14 cellular contexts compared by ENCODE assay signal in genomic region chr4:183173580-183174526, GRCh38.
DNase-seq lines count a peak whose midpoint lies in the region; ATAC-seq, FAIRE-seq and TF ChIP-seq lines count a peak whose summit lies in the region.
"Had no signal": no experiment of that assay in that cellular context is flagged by ENCODE, and none has a peak within 500 bp of the region (broad histone marks: within the 10 kb centered on the region; RNA-seq: fewer than 3 reads in every experiment).

No MANE protein-coding gene starts in this region.

- H3K9ac ChIP-seq in H9 (ENCODE audit: extremely low read depth, insufficient read length, low read length) (no peak overlapping the region), astrocyte (ENCODE audit: low read length) (peak overlapping the region; percentile 50)

- H2BK5ac ChIP-seq in H9 (ENCODE audit: insufficient read length, low read length), result no peak overlapping the region

- H4K91ac ChIP-seq in H9 (ENCODE audit: insufficient read length, low read depth, low read length), result no peak overlapping the region

- FAIRE-seq in astrocyte (lab: Jason Lieb, UNC), result peak; percentile 78
- FAIRE-seq: colon had no signal

- no CpG with 5 or more reads among the region's 13 CpGs for WGBS in H9 (ENCODE audit: extremely low coverage, insufficient read length, low lambda C conversion rate)
- WGBS in right cardiac atrium, result 50% methylated on average over 13 of the region's 13 CpGs

- no peak overlapping the region for H3K27ac ChIP-seq in H9 (ENCODE audit: insufficient read length, low read depth, low read length)
- H3K27ac ChIP-seq in astrocyte (ENCODE audit: low read depth, low read length), result peak overlapping the region; percentile 32
- H3K27ac ChIP-seq in right cardiac atrium (ENCODE audit: low read length), result peak overlapping the region; percentile 26
- H3K27ac ChIP-seq: sigmoid colon, suprapubic skin had no signal

- peak overlapping the region; percentile 12 for H3K4me3 ChIP-seq in astrocyte (ENCODE audit: insufficient read depth, low read depth, low read length)
- no peak overlapping the region for H3K4me3 ChIP-seq in right cardiac atrium (ENCODE audit: low read length)
- H3K4me3 ChIP-seq: sigmoid colon, suprapubic skin had no signal

- H3K27me3 ChIP-seq in H9 (ENCODE audit: insufficient read depth, low read length) (no peaks in the 10 kb centered on the region), astrocyte (ENCODE audit: insufficient read depth, low read length) (no peaks in the 10 kb centered on the region), right cardiac atrium (ENCODE audit: control insufficient read depth, insufficient read depth) (no peaks in the 10 kb centered on the region)
- H3K27me3 ChIP-seq: sigmoid colon, suprapubic skin had no signal

- no peak overlapping the region for H3K4me2 ChIP-seq in H9 (ENCODE audit: insufficient read depth, insufficient read length, low read length)
- H3K4me2 ChIP-seq in astrocyte (ENCODE audit: low read length), result peak overlapping the region; percentile 78

- H3K4me1 Mint-ChIP-seq in H9, result peaks cover 68 to 70% of the 10 kb centered on the region in 2 experiments
- H3K4me1 Mint-ChIP-seq in astrocyte (ENCODE audit: low read depth, unreplicated experiment), result peaks cover 37% of the 10 kb centered on the region

- H2BK120ac ChIP-seq in H9 (ENCODE audit: low read depth, low read length, poor library complexity, severe bottlenecking), result no peak overlapping the region

- no peak overlapping the region for H4K8ac ChIP-seq in H9 (replicated peaks; ENCODE audit: insufficient read length, low read depth, low read length)

- no peaks in the 10 kb centered on the region; a peak in 2 of 5 replicates for H3K9me3 Mint-ChIP-seq in H9
- H3K9me3 Mint-ChIP-seq in astrocyte (ENCODE audit: unreplicated experiment), result no peaks in the 10 kb centered on the region
- H3K9me3 Mint-ChIP-seq: T-helper 1 cell treated with Interleukin-12 subunit alpha and Interleukin-12 subunit beta and Interleukin-4 antibody, amounts not matched to agents 30 μg/mL and 1 μg/mL, for 36 hours had no signal

- no peak overlapping the region for H3K56ac ChIP-seq in H9 (ENCODE audit: insufficient read length, low read depth, low read length)

- H2BK20ac ChIP-seq in H9 (ENCODE audit: low read depth, low read length, poor library complexity, severe bottlenecking), result no peak overlapping the region

- H3K27ac Mint-ChIP-seq in H9 (peak overlapping the region; percentile 62 to 97 (median 86)), astrocyte (ENCODE audit: unreplicated experiment) (peak overlapping the region; percentile 54)
- H3K27ac Mint-ChIP-seq: T-helper 1 cell treated with Interleukin-12 subunit alpha and Interleukin-12 subunit beta and Interleukin-4 antibody, amounts not matched to agents 30 μg/mL and 1 μg/mL, for 36 hours had no signal

- no peak overlapping the region for H2BK15ac ChIP-seq in H9 (ENCODE audit: low read depth, low read length)

- H3K4me1 ChIP-seq in H9 (ENCODE audit: insufficient read depth, low read length) (peaks cover 14% of the 10 kb centered on the region; the same call in 1 of the 2 replicates), astrocyte (ENCODE audit: insufficient read depth, low read length) (peaks cover 41% of the 10 kb centered on the region), right cardiac atrium (ENCODE audit: control insufficient read depth, insufficient read depth, low read length) (peaks cover 11% of the 10 kb centered on the region)

- H3K4ac ChIP-seq in H9 (ENCODE audit: low read depth, low read length), result no peak overlapping the region

- H3K36me3 Mint-ChIP-seq in H9 (ENCODE audit: insufficient read depth in 1 of 3, low read depth in 3 of 3) (0 out of 7 replicates have a peak, but pooled peaks cover 0 to 2% (median 0%) of the 10 kb centered on the region in 3 experiments), astrocyte (ENCODE audit: low read depth, unreplicated experiment) (peaks cover 2% of the 10 kb centered on the region)

- no peaks in the 10 kb centered on the region for H4K20me1 ChIP-seq in H9 (ENCODE audit: control insufficient read depth, insufficient read depth, insufficient read length)
- peaks cover 47% of the 10 kb centered on the region for H4K20me1 ChIP-seq in astrocyte (ENCODE audit: insufficient read depth, low read length)

- H2BK12ac ChIP-seq in H9 (ENCODE audit: insufficient read length, low read depth, low read length), result no peak overlapping the region

- intact Hi-C loops in right cardiac atrium (cut with DNase I), result no loop called here

- H3K4me3 Mint-ChIP-seq in H9 (peak overlapping the region; percentile 13 to 30; a peak in 3 of 5 replicates), astrocyte (ENCODE audit: unreplicated experiment) (peak overlapping the region; percentile 12)
- H3K4me3 Mint-ChIP-seq: T-helper 1 cell treated with Interleukin-12 subunit alpha and Interleukin-12 subunit beta and Interleukin-4 antibody, amounts not matched to agents 30 μg/mL and 1 μg/mL, for 36 hours had no signal

- peaks cover 9% of the 10 kb centered on the region for H3K79me1 ChIP-seq in H9 (ENCODE audit: insufficient read depth, low read depth, low read length, poor library complexity, severe bottlenecking)

- H2AFZ ChIP-seq in H9 (ENCODE audit: low read length) (no peak overlapping the region), astrocyte (ENCODE audit: low read depth, low read length) (no peak overlapping the region)

- no peaks in the 10 kb centered on the region for H3K36me3 ChIP-seq in astrocyte (ENCODE audit: insufficient read depth, low read length)
- H3K36me3 ChIP-seq: sigmoid colon, suprapubic skin had no signal

- peak; percentile 42 to 55 for ATAC-seq in right cardiac atrium
- no peak for ATAC-seq in HG02571 (IDR thresholded peaks at IDR 0.05; ENCODE audit: unreplicated experiment)
- ATAC-seq in GM19395 (IDR thresholded peaks at IDR 0.05; ENCODE audit: unreplicated experiment), result no peak

- no peak overlapping the region for H3K23ac ChIP-seq in H9 (ENCODE audit: insufficient read length, low read depth, low read length)

- no peak overlapping the region for H3K18ac ChIP-seq in H9 (ENCODE audit: insufficient read length, low read depth, low read length)

- H3T11ph ChIP-seq in H9 (ENCODE audit: low read length), result no peak overlapping the region

- DNase-seq in H9 (peak; percentile 52), astrocyte (ENCODE audit: low read depth) (peak; percentile 68), right cardiac atrium (no peak), renal cortical epithelial cell (ENCODE audit: low read depth) (peak; percentile 64), HuH-7.5 (ENCODE audit: low spot score) (no peak)
- DNase-seq in stimulated activated naive CD4-positive, alpha-beta T cell treated with Interleukin-2 at 50 U/mL for 16 hours (lab: John Stamatoyannopoulos, UW), result no peak
- DNase-seq: activated CD4-positive, alpha-beta T cell treated with anti-CD3 and anti-CD28 coated beads, Interleukin-2, amount 50 U/mL, for 4 hours; activated effector memory CD4-positive, alpha-beta T cell treated with anti-CD3 and anti-CD28 coated beads, Interleukin-2, amount 50 U/mL, for 16 hours; sigmoid colon had no signal

- peaks cover 13% of the 10 kb centered on the region; the same call in 1 of the 2 replicates for H3K79me2 ChIP-seq in H9 (ENCODE audit: insufficient read depth, low read length)
- peaks cover 88% of the 10 kb centered on the region for H3K79me2 ChIP-seq in astrocyte (ENCODE audit: insufficient read depth, low read length)

- no peak overlapping the region for H4K5ac ChIP-seq in H9 (ENCODE audit: insufficient read length, low read depth, low read length)

- H2AK5ac ChIP-seq in H9 (ENCODE audit: insufficient read length, low read length), result no peak overlapping the region

- no peaks in the 10 kb centered on the region for H3K23me2 ChIP-seq in H9 (ENCODE audit: insufficient read length, low read depth, low read length, poor library complexity, severe bottlenecking)

- H3K27me3 Mint-ChIP-seq in H9 (ENCODE audit: low read depth) (no peaks in the 10 kb centered on the region), astrocyte (ENCODE audit: low read depth, unreplicated experiment) (no peaks in the 10 kb centered on the region)

- H3K14ac ChIP-seq in H9 (ENCODE audit: insufficient read depth, low read length), result no peak overlapping the region

- no peaks in the 10 kb centered on the region for H3K9me3 ChIP-seq in H9 (ENCODE audit: control insufficient read depth, low read depth, low read length)
- no peaks in the 10 kb centered on the region for H3K9me3 ChIP-seq in astrocyte (ENCODE audit: insufficient read depth, low read depth, low read length)
- no peaks in the 10 kb centered on the region for H3K9me3 ChIP-seq in right cardiac atrium (ENCODE audit: control insufficient read depth, low read length)
- H3K9me3 ChIP-seq: sigmoid colon, suprapubic skin had no signal

- TF ChIP-seq CTCF in H9 (conservative IDR thresholded peaks at IDR 0.05), result no peak
- no peak for TF ChIP-seq CTCF in astrocyte (IDR thresholded peaks at IDR 0.05; ENCODE audit: insufficient read depth, low read depth, low read length)

Comparison
In these comparisons a context has a peak if more than half of its experiments do, and no peak if none do; other contexts are left out.
1. DNase-seq: peak in H9 (single experiment), astrocyte (single experiment) and renal cortical epithelial cell (single experiment); none in right cardiac atrium (0 of 3), HuH-7.5 (single experiment) and stimulated activated naive CD4-positive, alpha-beta T cell treated with Interleukin-2 at 50 U/mL for 16 hours (single experiment).
2. ATAC-seq: peak in right cardiac atrium (2 of 2); none in HG02571 (single experiment) and GM19395 (single experiment).